15 cellular contexts compared by ENCODE assay signal in genomic region chr3:177823701-177824189, GRCh38.
A peak's percentile ranks its signal among the peaks of the same experiment; 100 is the strongest.
DNase-seq lines count a peak whose midpoint lies in the region; ATAC-seq and TF ChIP-seq lines count a peak whose summit lies in the region.
"Had no signal": no experiment of that assay in that cellular context is flagged by ENCODE, and none has a peak within 500 bp of the region (broad histone marks: within the 10 kb centered on the region; RNA-seq: fewer than 3 reads in every experiment).

No MANE protein-coding gene starts in this region.

- TF ChIP-seq POLR2A in gastroesophageal sphincter (IDR thresholded peaks at IDR 0.05), result no peak

- ATAC-seq in gastroesophageal sphincter (peak; percentile 4), GM21737 (IDR thresholded peaks at IDR 0.05; ENCODE audit: unreplicated experiment) (no peak), GM18907 (IDR thresholded peaks at IDR 0.05; ENCODE audit: unreplicated experiment) (no peak)
- ATAC-seq: activated naive CD8-positive, alpha-beta T cell treated with anti-CD3 and anti-CD28 coated beads, Interleukin-2, amount 50 U/mL, for 24 hours had no signal

- H3K4me1 Mint-ChIP-seq in nephron, result peaks cover 40% of the 10 kb centered on the region

- H3K27ac ChIP-seq in RWPE1 (peak overlapping the region; percentile 59), gastroesophageal sphincter (peak overlapping the region; percentile 72 to 91 (median 83)), tibial artery (peak overlapping the region; percentile 28 to 71)
- H3K27ac ChIP-seq: BLaER1 had no signal

- no peaks in the 10 kb centered on the region for H3K36me3 Mint-ChIP-seq in nephron (ENCODE audit: low read depth)
- H3K36me3 Mint-ChIP-seq: naive B cell had no signal

- intact Hi-C loops in tibial artery (cut with DNase I; ENCODE audit: low total_unique reads), result no loop called here

- peak overlapping the region; percentile 79 to 89 (median 87) for H3K27ac Mint-ChIP-seq in nephron
- H3K27ac Mint-ChIP-seq: activated CD4-positive, alpha-beta T cell treated with anti-CD3 and anti-CD28 coated beads, Interleukin-2, amount 10 ng/mL, durations not matched to agents 24 days and 14 days; activated naive CD8-positive, alpha-beta T cell treated with anti-CD3 and anti-CD28 coated beads, Interleukin-2, amount 50 U/mL, for 24 hours; activated T-cell treated with anti-CD3 and anti-CD28 coated beads, Interleukin-2, amount 50 U/mL, for 24 hours had no signal

- no peaks in the 10 kb centered on the region for H3K9me3 ChIP-seq in gastroesophageal sphincter
- no peaks in the 10 kb centered on the region for H3K9me3 ChIP-seq in tibial artery

- no peak for TF ChIP-seq EP300 in gastroesophageal sphincter (IDR thresholded peaks at IDR 0.05)

- H3K4me3 ChIP-seq in gastroesophageal sphincter (no peak overlapping the region), tibial artery (no peak overlapping the region)
- H3K4me3 ChIP-seq: BLaER1 had no signal

- peaks cover 15 to 77% (median 26%) of the 10 kb centered on the region in 3 donors for H3K4me1 ChIP-seq in gastroesophageal sphincter
- peaks cover 0 to 59% (median 34%) of the 10 kb centered on the region in 4 donors for H3K4me1 ChIP-seq in tibial artery

- H3K4me3 Mint-ChIP-seq in nephron, result no peak overlapping the region
- H3K4me3 Mint-ChIP-seq: activated CD4-positive, alpha-beta T cell treated with anti-CD3 and anti-CD28 coated beads, Interleukin-2, amount 10 ng/mL, durations not matched to agents 24 days and 14 days; activated naive CD8-positive, alpha-beta T cell treated with anti-CD3 and anti-CD28 coated beads, Interleukin-2, amount 50 U/mL, for 24 hours; activated T-cell treated with anti-CD3 and anti-CD28 coated beads, Interleukin-2, amount 50 U/mL, for 24 hours; naive B cell had no signal

- TF ChIP-seq CTCF in RWPE1 (conservative IDR thresholded peaks at IDR 0.05; ENCODE audit: low read depth) (no peak), gastroesophageal sphincter (IDR thresholded peaks at IDR 0.05) (no peak), nephron (IDR thresholded peaks at IDR 0.05; ENCODE audit: unreplicated experiment in 3 of 3) (no peak), tibial artery (IDR thresholded peaks at IDR 0.05) (no peak)

- H3K27me3 Mint-ChIP-seq in nephron (ENCODE audit: low read depth), result no peaks in the 10 kb centered on the region
- H3K27me3 Mint-ChIP-seq: activated CD4-positive, alpha-beta T cell treated with anti-CD3 and anti-CD28 coated beads, Interleukin-2, amount 10 ng/mL, durations not matched to agents 24 days and 14 days; activated naive CD8-positive, alpha-beta T cell treated with anti-CD3 and anti-CD28 coated beads, Interleukin-2, amount 50 U/mL, for 24 hours; activated T-cell treated with anti-CD3 and anti-CD28 coated beads, Interleukin-2, amount 50 U/mL, for 24 hours; naive B cell had no signal

- CTCF ChIA-PET in RWPE1 (lab: Yijun Ruan, JAX), result interaction anchor here (0.6 kb wide), 1 partner anchor 47 kb away, joined by 4 read pairs; no protein-coding TSS in a partner anchor

- no peak for DNase-seq in RWPE1 (ENCODE audit: low spot score)
- DNase-seq in tibial artery, result no peak
- no peak for DNase-seq in HUDEP-2 (lab: John Stamatoyannopoulos, UW; ENCODE audit: unreplicated experiment in 76 of 76)
- no peak for DNase-seq in HK-2 (ENCODE audit: unreplicated experiment)
- DNase-seq: activated CD4-positive, alpha-beta T cell treated with anti-CD3 and anti-CD28 coated beads, Interleukin-2, amount 10 ng/mL, durations not matched to agents 24 days and 14 days; activated naive CD8-positive, alpha-beta T cell treated with anti-CD3 and anti-CD28 coated beads, Interleukin-2, amount 50 U/mL, for 24 hours; activated T-cell treated with anti-CD3 and anti-CD28 coated beads, Interleukin-2, amount 50 U/mL, for 24 hours; naive B cell; NCI-H2107; stimulated activated CD4-positive, alpha-beta T cell treated with anti-CD3 and anti-CD28 coated beads, Interleukin-4, amount 100 ng/mL, for 24 hours had no signal

- H3K36me3 ChIP-seq in gastroesophageal sphincter, result no peaks in the 10 kb centered on the region
- no peaks in the 10 kb centered on the region for H3K36me3 ChIP-seq in tibial artery
- H3K36me3 ChIP-seq: BLaER1 had no signal

- WGBS in gastroesophageal sphincter (ENCODE audit: low coverage in 1 of 2), 2 donors, result 83 to 87% methylated on average over 7 to 9 of the region's 9 CpGs

- H3K27me3 ChIP-seq in gastroesophageal sphincter (no peaks in the 10 kb centered on the region), tibial artery (no peaks in the 10 kb centered on the region)
- H3K27me3 ChIP-seq: BLaER1 had no signal

- POLR2A ChIA-PET in RWPE1 (lab: Yijun Ruan, JAX; ENCODE audit: low non-redundant PET), result no interaction called here

- H3K9me3 Mint-ChIP-seq in nephron, result no peaks in the 10 kb centered on the region
- H3K9me3 Mint-ChIP-seq: activated CD4-positive, alpha-beta T cell treated with anti-CD3 and anti-CD28 coated beads, Interleukin-2, amount 10 ng/mL, durations not matched to agents 24 days and 14 days; activated naive CD8-positive, alpha-beta T cell treated with anti-CD3 and anti-CD28 coated beads, Interleukin-2, amount 50 U/mL, for 24 hours; activated T-cell treated with anti-CD3 and anti-CD28 coated beads, Interleukin-2, amount 50 U/mL, for 24 hours; naive B cell had no signal
